27 cellular contexts compared by ENCODE assay signal in the genomic region with DNA sequence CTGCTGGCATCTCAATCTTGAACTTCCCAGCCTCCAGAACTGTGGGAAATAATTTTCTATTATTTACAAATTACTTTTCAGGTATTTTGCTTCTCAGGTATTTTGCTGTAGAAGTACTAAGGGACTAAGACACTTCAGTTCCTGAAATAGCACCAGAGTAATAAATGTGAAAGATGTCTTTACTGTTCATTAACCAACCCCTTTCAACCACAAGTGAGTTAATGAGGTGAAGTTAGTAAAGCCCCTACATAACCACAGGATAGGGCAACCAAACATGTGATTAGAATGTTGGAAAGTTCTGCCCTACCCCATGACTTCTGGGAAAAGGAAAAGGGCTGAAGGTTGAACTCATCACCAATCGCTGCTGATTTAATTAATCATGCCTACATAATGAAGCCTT. TPM values are rescaled to one million over a fixed set of nuclear protein-coding genes. Genes with fewer than 3 reads are reported as not detected.
DNase-seq lines count a peak whose midpoint lies in the region; ATAC-seq and TF ChIP-seq lines count a peak whose summit lies in the region.
"Had no signal": no experiment of that assay in that cellular context is flagged by ENCODE, and none has a peak within 500 bp of the region (broad histone marks: within the 10 kb centered on the region; RNA-seq: fewer than 3 reads in every experiment).

No MANE protein-coding gene starts in this region.

- ATAC-seq in activated CD8-positive, alpha-beta memory T cell treated with anti-CD3 and anti-CD28 coated beads, Interleukin-2, amount 10 ng/mL, durations not matched to agents 7 days and 5 days, result no peak
- no peak for ATAC-seq in left colon
- ATAC-seq: A549; activated T-cell treated with anti-CD3 and anti-CD28 coated beads, Interleukin-2, amount 50 U/mL, for 4 hours; K562; pancreas; right cardiac atrium had no signal

- H3K4me2 ChIP-seq in Karpas-422 (ENCODE audit: low read depth, low read length, poor library complexity, severe bottlenecking), result no peak overlapping the region
- H3K4me2 ChIP-seq: A549 had no signal

- no peaks in the 10 kb centered on the region for H4K20me1 ChIP-seq in Karpas-422 (ENCODE audit: insufficient read depth, low read depth, low read length)

- H3K9me2 ChIP-seq in Karpas-422 (replicated peaks; ENCODE audit: insufficient read depth, low read length), result no peaks in the 10 kb centered on the region

- H3K9me3 Mint-ChIP-seq in activated CD8-positive, alpha-beta memory T cell treated with anti-CD3 and anti-CD28 coated beads, Interleukin-2, amount 10 ng/mL, durations not matched to agents 7 days and 5 days (ENCODE audit: low read depth), result peaks cover 10% of the 10 kb centered on the region
- H3K9me3 Mint-ChIP-seq in endothelial cell (ENCODE audit: unreplicated experiment), result no peaks in the 10 kb centered on the region

- TF ChIP-seq CTCF in endothelial cell (IDR thresholded peaks at IDR 0.05; ENCODE audit: unreplicated experiment), result no peak

- intact Hi-C loops in left colon (cut with DNase I, micrococcal nuclease), result no loop called here

- H3K27ac ChIP-seq in Karpas-422 (ENCODE audit: low read length) (no peak overlapping the region), subcutaneous abdominal adipose tissue (ENCODE audit: low read depth, low read length) (peak overlapping the region; percentile 81)
- H3K27ac ChIP-seq: A549 had no signal

- no peaks in the 10 kb centered on the region for H3K27me3 Mint-ChIP-seq in activated CD8-positive, alpha-beta memory T cell treated with anti-CD3 and anti-CD28 coated beads, Interleukin-2, amount 10 ng/mL, durations not matched to agents 7 days and 5 days
- no peaks in the 10 kb centered on the region for H3K27me3 Mint-ChIP-seq in endothelial cell (ENCODE audit: unreplicated experiment)

- H3K27ac Mint-ChIP-seq in activated CD8-positive, alpha-beta memory T cell treated with anti-CD3 and anti-CD28 coated beads, Interleukin-2, amount 10 ng/mL, durations not matched to agents 7 days and 5 days, result peak overlapping the region; percentile 82
- H3K27ac Mint-ChIP-seq in endothelial cell (ENCODE audit: unreplicated experiment), result no peak overlapping the region

- H3K9ac ChIP-seq in Karpas-422 (ENCODE audit: low read length) (no peak overlapping the region), subcutaneous abdominal adipose tissue (ENCODE audit: low read length in 5 of 5) (no peak overlapping the region)

- TF ChIP-seq POLR2A in erythroblast (IDR thresholded peaks at IDR 0.05; ENCODE audit: low read length), result no peak

- no peak overlapping the region for H3K4me3 Mint-ChIP-seq in activated CD8-positive, alpha-beta memory T cell treated with anti-CD3 and anti-CD28 coated beads, Interleukin-2, amount 10 ng/mL, durations not matched to agents 7 days and 5 days
- peak overlapping the region; percentile 49 for H3K4me3 Mint-ChIP-seq in endothelial cell (ENCODE audit: unreplicated experiment)

- DNase-seq in activated CD8-positive, alpha-beta memory T cell treated with anti-CD3 and anti-CD28 coated beads, Interleukin-2, amount 10 ng/mL, durations not matched to agents 7 days and 5 days, result no peak
- no peak for DNase-seq in activated CD8-positive, alpha-beta memory T cell treated with anti-CD3 and anti-CD28 coated beads for 24 hours
- no peak for DNase-seq in Karpas-422
- DNase-seq in endothelial cell (ENCODE audit: low spot score), result no peak
- DNase-seq in NCI-H2171 (lab: John Stamatoyannopoulos, UW), result no peak
- no peak for DNase-seq in left colon
- DNase-seq in erythroblast (lab: John Stamatoyannopoulos, UW), result no peak
- DNase-seq: activated naive CD4-positive, alpha-beta T cell treated with anti-CD3 and anti-CD28 coated beads, Interleukin-2, amount 50 U/mL, for 16 hours; activated T-cell treated with anti-CD3 and anti-CD28 coated beads, Interleukin-2, amount 50 U/mL, for 4 hours; BE2C; Caco-2; central memory CD4-positive, alpha-beta T cell; DMS79; kidney glomerular epithelial cell; mesendoderm; NCI-H1417 treated with DMSO at 0.1 percent for 48 hours; NCI-H2107; NCI-H446 treated with DMSO at 0.1 percent for 48 hours; OCI-M1; pancreas; right cardiac atrium; stimulated activated CD4-positive, alpha-beta T cell treated with anti-CD3 and anti-CD28 coated beads, Interleukin-4, amount 100 ng/mL, for 1 hour; stimulated activated naive CD4-positive, alpha-beta T cell had no signal

- no peaks in the 10 kb centered on the region for H3K27me3 ChIP-seq in Karpas-422 (ENCODE audit: low read length)
- H3K27me3 ChIP-seq in subcutaneous abdominal adipose tissue (ENCODE audit: control insufficient read depth in 5 of 5, insufficient read depth in 4 of 5, low read length in 5 of 5), result no peaks in the 10 kb centered on the region
- H3K27me3 ChIP-seq: BE2C, pancreas, tibial nerve had no signal

- peaks cover 21% of the 10 kb centered on the region for H3K9me3 ChIP-seq in Karpas-422 (ENCODE audit: low read length)
- H3K9me3 ChIP-seq in subcutaneous abdominal adipose tissue (ENCODE audit: control insufficient read depth in 5 of 5, low read length in 5 of 5), result no peaks in the 10 kb centered on the region
- H3K9me3 ChIP-seq: BE2C, pancreas had no signal

- H3K4me3 ChIP-seq in Karpas-422 (ENCODE audit: low read length) (peak overlapping the region; percentile 92; the same call in 1 of the 2 replicates), subcutaneous abdominal adipose tissue (ENCODE audit: low read depth in 1 of 5, low read length in 5 of 5) (no peak overlapping the region)
- H3K4me3 ChIP-seq: A549, K562, pancreas, tibial nerve had no signal

- H3K79me2 ChIP-seq in Karpas-422 (ENCODE audit: low read length), result peaks cover 58% of the 10 kb centered on the region

- H2AFZ ChIP-seq in Karpas-422 (ENCODE audit: low read length), result no peak overlapping the region

- H3K4me1 ChIP-seq in Karpas-422 (ENCODE audit: low read length), result peaks cover 12% of the 10 kb centered on the region
- peaks cover 0 to 23% (median 22%) of the 10 kb centered on the region in 5 donors for H3K4me1 ChIP-seq in subcutaneous abdominal adipose tissue (ENCODE audit: control insufficient read depth in 5 of 5, insufficient read depth in 5 of 5, low read length in 5 of 5)
- H3K4me1 ChIP-seq: A549, BE2C, Caco-2 had no signal

- H3K4me1 Mint-ChIP-seq in activated CD8-positive, alpha-beta memory T cell treated with anti-CD3 and anti-CD28 coated beads, Interleukin-2, amount 10 ng/mL, durations not matched to agents 7 days and 5 days, result peaks cover 5% of the 10 kb centered on the region
- peaks cover 6% of the 10 kb centered on the region for H3K4me1 Mint-ChIP-seq in endothelial cell (ENCODE audit: unreplicated experiment)

- CTCF ChIA-PET in activated CD8-positive, alpha-beta memory T cell treated with anti-CD3 and anti-CD28 coated beads, Interleukin-2, amount 10 ng/mL, durations not matched to agents 7 days and 5 days (lab: Charles Lee), result interaction anchor here (1.5 kb wide), 1 partner anchor 28 kb away, joined by 3 read pairs; no protein-coding TSS in a partner anchor

- peaks cover 49% of the 10 kb centered on the region for H3K36me3 Mint-ChIP-seq in activated CD8-positive, alpha-beta memory T cell treated with anti-CD3 and anti-CD28 coated beads, Interleukin-2, amount 10 ng/mL, durations not matched to agents 7 days and 5 days
- H3K36me3 Mint-ChIP-seq in endothelial cell (ENCODE audit: low read depth, unreplicated experiment), result peaks cover 39% of the 10 kb centered on the region

- peaks cover 44% of the 10 kb centered on the region for H3K36me3 ChIP-seq in Karpas-422 (ENCODE audit: insufficient read depth, low read length)
- peaks cover 0 to 5% (median 2%) of the 10 kb centered on the region in 5 donors for H3K36me3 ChIP-seq in subcutaneous abdominal adipose tissue (ENCODE audit: control insufficient read depth in 5 of 5, insufficient read depth in 5 of 5, low read length in 5 of 5)
- H3K36me3 ChIP-seq: BE2C, pancreas had no signal

RNA-seq across cellular contexts. Expression of a gene that starts 2.7 kb away (rescaled TPM):
- 1 to 10 TPM; 4.1 to 6.2 TPM for total RNA-seq in activated CD8-positive, alpha-beta memory T cell treated with anti-CD3 and anti-CD28 coated beads, Interleukin-2, amount 10 ng/mL, durations not matched to agents 7 days and 5 days
- total RNA-seq in Karpas-422 (2014; rRNA removed; shearing (Covaris generic); ENCODE audit: low replicate concordance), result 4.4 and 11.3 TPM in 2 replicates
- 9.6 TPM for total RNA-seq in endothelial cell (ENCODE audit: unreplicated experiment)
- 1 to 10 TPM; 2.8 to 3.6 TPM for total RNA-seq in left colon

RNA-seq across cellular contexts. Expression of a gene that starts 9.8 kb away (rescaled TPM):
- 1 to 10 TPM; 6.5 to 7.8 TPM for total RNA-seq in activated CD8-positive, alpha-beta memory T cell treated with anti-CD3 and anti-CD28 coated beads, Interleukin-2, amount 10 ng/mL, durations not matched to agents 7 days and 5 days
- total RNA-seq in Karpas-422 (2014; rRNA removed; shearing (Covaris generic); ENCODE audit: low replicate concordance), result 10.5 and 16.1 TPM in 2 replicates
- 12.3 TPM for total RNA-seq in endothelial cell (ENCODE audit: unreplicated experiment)
- total RNA-seq in left colon, result 1 to 10 TPM; 3.3 to 5.2 TPM
